8 cellular contexts compared by ENCODE assay signal in the genomic region with DNA sequence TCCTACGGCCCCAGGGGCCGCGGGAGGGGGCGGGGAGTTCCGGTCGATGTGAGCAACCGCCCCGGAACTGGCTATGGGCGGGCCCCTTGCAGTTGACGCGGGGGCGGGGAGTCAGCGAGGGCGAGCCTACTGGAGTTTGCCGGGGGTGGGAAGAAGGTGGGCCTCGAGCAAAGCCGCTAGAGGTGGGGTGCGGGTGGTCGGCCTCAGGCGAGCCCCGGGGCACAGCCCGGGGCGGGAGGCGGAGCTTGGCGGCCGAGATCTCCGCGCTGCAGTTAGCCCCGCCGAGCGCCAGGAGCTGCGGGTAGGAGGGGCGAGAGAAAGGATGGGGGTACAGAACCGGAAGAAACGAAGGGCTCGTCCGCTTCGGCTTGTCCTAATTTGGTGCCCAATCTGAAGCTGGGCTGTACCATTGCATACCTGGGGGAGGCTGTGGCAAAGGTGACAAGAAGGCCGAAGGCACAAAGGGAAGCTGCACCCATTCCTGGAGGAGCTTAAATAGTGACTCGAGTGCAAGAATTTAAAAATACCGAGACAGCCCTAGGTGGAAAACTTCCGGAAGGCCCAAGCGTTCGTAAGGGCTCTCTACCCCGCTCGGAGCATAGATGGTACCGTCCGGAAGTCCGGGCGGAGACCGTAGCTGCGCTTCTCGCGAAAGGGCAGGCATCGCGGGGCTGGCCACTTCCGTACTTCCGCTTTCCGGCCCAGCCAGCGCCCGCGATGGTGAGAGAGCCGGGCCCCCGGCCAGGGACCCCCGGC. TPM values are rescaled to one million over a fixed set of nuclear protein-coding genes. Genes with fewer than 3 reads are reported as not detected.
DNase-seq lines count a peak whose midpoint lies in the region; ATAC-seq and TF ChIP-seq lines count a peak whose summit lies in the region.

TSS of gene ARPC4 (plus strand) at position 678 of the 756 bp plus-strand sequence. CDS start at position 718, 40 bp downstream.
TSS of gene TADA3 (minus strand) at position 69 of the 756 bp plus-strand sequence. CDS start 1,007 bp downstream, outside the sequence.

- H2AFZ ChIP-seq in OCI-LY3 (ENCODE audit: low read depth, low read length) = peak within 1 kb of the TSS; percentile 73; the same call in 1 of the 2 replicates

- peak within 1 kb of the TSS; percentile 97 for H3K9ac ChIP-seq in OCI-LY3 (ENCODE audit: low read length)

- H3K36me3 Mint-ChIP-seq in endothelial cell (ENCODE audit: low read depth, unreplicated experiment) = peaks cover 31% of the 10 kb centered on the region

- DNase-seq in DMS 273 (lab: John Stamatoyannopoulos, UW; ENCODE audit: unreplicated experiment) = peak; percentile 96
- peak; percentile 95 for DNase-seq in HuH-7.5 (ENCODE audit: low spot score)
- DNase-seq in activated CD8-positive, alpha-beta memory T cell treated with anti-CD3 and anti-CD28 coated beads, Interleukin-2, amount 50 U/mL, for 48 hours = peak; percentile 93
- peak; percentile 87 for DNase-seq in endothelial cell (ENCODE audit: low spot score)
- peak; percentile 97 for DNase-seq in midbrain (lab: John Stamatoyannopoulos, UW)
- DNase-seq in stimulated activated CD8-positive, alpha-beta memory T cell treated with anti-CD3 and anti-CD28 coated beads, Interleukin-15, amount 100 ng/mL, for 48 hours (ENCODE audit: low read depth in 2 of 2) = peak; percentile 88

- peak; percentile 86 for ATAC-seq in GM21528 (IDR thresholded peaks at IDR 0.05; ENCODE audit: low FRiP score, unreplicated experiment)

- H3K9me3 ChIP-seq in OCI-LY3 (ENCODE audit: insufficient read depth, low read length) = no peaks in the 10 kb centered on the region

- peaks cover 44% of the 10 kb centered on the region for H3K36me3 ChIP-seq in OCI-LY3 (replicated peaks; ENCODE audit: low read depth, low read length)

- peak within 1 kb of the TSS; percentile 99 for H3K4me2 ChIP-seq in OCI-LY3 (ENCODE audit: low read length)

- peaks cover 16% of the 10 kb centered on the region for H3K27me3 Mint-ChIP-seq in endothelial cell (ENCODE audit: unreplicated experiment)

- TF ChIP-seq CTCF in OCI-LY3 (IDR thresholded peaks at IDR 0.05; ENCODE audit: low read depth, low read length) (no peak), endothelial cell (IDR thresholded peaks at IDR 0.05; ENCODE audit: unreplicated experiment) (no peak)

- H3K27ac ChIP-seq in OCI-LY3 (ENCODE audit: low read length) = peak within 1 kb of the TSS; percentile 99

- H3K27ac Mint-ChIP-seq in endothelial cell (ENCODE audit: unreplicated experiment) = peak within 1 kb of the TSS; percentile 99

- peak within 1 kb of the TSS; percentile 97 for H3K4me3 Mint-ChIP-seq in endothelial cell (ENCODE audit: unreplicated experiment)

- no peaks in the 10 kb centered on the region for H3K9me3 Mint-ChIP-seq in endothelial cell (ENCODE audit: unreplicated experiment)

- H3K79me2 ChIP-seq in OCI-LY3 (ENCODE audit: low read length) = peaks cover 64% of the 10 kb centered on the region

- peak within 1 kb of the TSS; percentile 92 for H3K4me3 ChIP-seq in OCI-LY3 (ENCODE audit: low read length)

- peaks cover 11% of the 10 kb centered on the region for H4K20me1 ChIP-seq in OCI-LY3 (ENCODE audit: insufficient read depth, low read length)

- peaks cover 20% of the 10 kb centered on the region for H3K4me1 Mint-ChIP-seq in endothelial cell (ENCODE audit: unreplicated experiment)

- peaks cover 39% of the 10 kb centered on the region for H3K4me1 ChIP-seq in OCI-LY3 (ENCODE audit: low read length)

- H3K27me3 ChIP-seq in OCI-LY3 (ENCODE audit: low read depth, low read length) = no peaks in the 10 kb centered on the region

RNA-seq across cellular contexts. Expression of gene ARPC4, which starts in this region (rescaled TPM):
- total RNA-seq in endothelial cell (ENCODE audit: unreplicated experiment) = 203 TPM

RNA-seq across cellular contexts. Expression of gene TADA3, which starts in this region (rescaled TPM):
- 35.4 TPM for total RNA-seq in endothelial cell (ENCODE audit: unreplicated experiment)

Comparison
In these comparisons a context has a peak if more than half of its experiments do, and no peak if none do; other contexts are left out.
1. Peak in every context shown above with its lines: DNase-seq, ATAC-seq, H3K4me3 ChIP-seq and H3K27ac ChIP-seq.